ENCODE assay signal across 8 cellular contexts in the genomic region with DNA sequence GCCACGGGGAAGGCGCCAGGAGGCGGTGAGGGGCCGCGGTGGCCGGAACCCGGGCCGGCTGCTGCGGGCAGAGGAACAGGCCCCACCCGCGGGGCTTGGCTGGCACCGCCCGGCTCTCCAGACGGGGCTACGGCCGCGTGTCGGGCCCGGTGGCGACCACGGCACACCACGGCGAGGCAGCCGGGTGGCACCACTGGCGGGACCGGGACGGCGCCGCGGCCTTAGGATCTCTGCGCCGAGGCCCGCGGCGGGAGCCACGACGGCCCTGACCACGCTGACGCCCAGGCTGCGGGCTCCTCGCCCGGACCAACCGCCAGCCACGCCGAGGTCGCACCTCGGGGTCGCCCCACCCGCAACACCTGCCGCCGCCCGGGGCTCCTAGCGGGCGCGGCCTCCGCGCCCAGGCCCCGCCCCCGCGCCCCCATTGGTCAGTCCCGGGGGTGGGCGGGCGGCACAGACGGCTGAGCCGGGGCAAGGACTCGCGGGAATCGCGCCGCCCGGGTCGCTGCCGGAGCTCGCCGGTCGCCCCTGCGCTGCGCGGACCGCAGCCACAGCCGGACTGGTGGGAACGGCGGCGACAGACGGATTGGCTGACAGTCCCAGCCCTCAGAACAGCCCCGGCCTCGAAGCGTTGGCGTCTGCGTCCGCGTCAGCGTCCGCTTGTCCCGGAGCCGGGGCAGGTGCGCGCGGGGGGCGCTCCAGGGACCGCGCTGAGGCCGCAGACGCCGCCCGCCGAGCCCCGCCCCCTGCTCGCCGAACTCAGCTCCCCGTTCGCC.
DNase-seq lines count a peak whose midpoint lies in the region; ATAC-seq lines count a peak whose summit lies in the region.

Gene BMP8A, plus strand, starts transcription at position 491 of the 776 bp plus-strand sequence. CDS start 356 bp downstream, outside the sequence.

- H3K9ac ChIP-seq in iPS-15b (ENCODE audit: low read depth, low read length), result no peak within 1 kb of the TSS

- DNase-seq in DMS 273 (lab: John Stamatoyannopoulos, UW; ENCODE audit: unreplicated experiment) (peak; percentile 100), KG1 (lab: John Stamatoyannopoulos, UW) (peak; percentile 38), SW480 (ENCODE audit: low spot score) (peak; percentile 71), foreskin melanocyte (no peak)
- peak; percentile 44 for DNase-seq in activated naive CD8-positive, alpha-beta T cell treated with anti-CD3 and anti-CD28 coated beads, Interleukin-2, amount 50 U/mL, for 16 hours (ENCODE audit: low read depth, low spot score)
- peak; percentile 62 to 63 for DNase-seq in stimulated activated CD4-positive, alpha-beta T cell treated with anti-CD3 and anti-CD28 coated beads, Interleukin-15, amount 100 ng/mL, for 1 hour (ENCODE audit: low read depth in 1 of 2, low spot score in 1 of 2)

- no peaks in the 10 kb centered on the region for H3K9me3 ChIP-seq in iPS-15b (ENCODE audit: control insufficient read depth, insufficient read depth, low read length)

- H3K27me3 ChIP-seq in iPS-15b (ENCODE audit: control insufficient read depth, insufficient read depth, low read length), result peaks cover 43% of the 10 kb centered on the region

- no peaks in the 10 kb centered on the region for H3K4me1 ChIP-seq in iPS-15b (ENCODE audit: control insufficient read depth, insufficient read depth, low read length)

- no peaks in the 10 kb centered on the region for H3K36me3 ChIP-seq in iPS-15b (ENCODE audit: control insufficient read depth, insufficient read depth, low read length)

- peak; percentile 80 for ATAC-seq in GM21390 (IDR thresholded peaks at IDR 0.05; ENCODE audit: unreplicated experiment)

- peak within 1 kb of the TSS; percentile 48 for H3K4me3 ChIP-seq in iPS-15b (ENCODE audit: low read depth, low read length)
